ENCODE assay signal across 9 cellular contexts in genomic region chr14:101823511-101824120, GRCh38.
DNase-seq lines count a peak whose midpoint lies in the region; ATAC-seq, FAIRE-seq and TF ChIP-seq lines count a peak whose summit lies in the region.
"Had no signal": no experiment of that assay in that cellular context is flagged by ENCODE, and none has a peak within 500 bp of the region (broad histone marks: within the 10 kb centered on the region; RNA-seq: fewer than 3 reads in every experiment).

No MANE protein-coding gene starts in this region.

- FAIRE-seq in D721Med (lab: Jason Lieb, UNC), result no peak
- FAIRE-seq: endometrium had no signal

- DNase-seq in ELR (ENCODE audit: low read depth) (peak; percentile 10), activated B cell treated with CpG ODN at 0.5 μM for 24 hours (no peak), sciatic nerve (ENCODE audit: low spot score) (no peak), NCI-H2196 (lab: John Stamatoyannopoulos, UW; ENCODE audit: unreplicated experiment) (no peak), NCI-H446 (lab: John Stamatoyannopoulos, UW) (no peak), D721Med (ENCODE audit: insufficient read length, low spot score) (no peak)

- H3K4me3 Mint-ChIP-seq in activated B cell treated with CpG ODN at 0.5 μM for 24 hours, result peak overlapping the region; percentile 80
- no peak overlapping the region for H3K4me3 Mint-ChIP-seq in dendritic cell treated with granulocyte-macrophage colony-stimulating factor and Interleukin-4, amounts not matched to agents 40 ng/mL and 50 ng/mL, for 4 days

- intact Hi-C loops in activated B cell treated with CpG ODN at 0.5 μM for 24 hours (cut with micrococcal nuclease) (loop anchor here (1.0 to 5.0 kb wide), 2 partner anchors 13 to 264 kb away; partner anchors contain the start of gene HSP90AA1), sciatic nerve (cut with DNase I) (no loop called here)
- intact Hi-C loops in dendritic cell treated with granulocyte-macrophage colony-stimulating factor and Interleukin-4, amounts not matched to agents 40 ng/mL and 50 ng/mL, for 4 days (cut with micrococcal nuclease), result loop anchor here (1.0 kb wide), 1 partner anchor 13 kb away; no protein-coding TSS in a partner anchor

- POLR2A ChIA-PET in activated B cell treated with CpG ODN at 0.5 μM for 24 hours (lab: Charles Lee), result interaction anchor here (0.6 to 7.6 kb wide), 18 partner anchors 11 to 249 kb away, joined by 3 to 313 read pairs (median 10); no protein-coding TSS in a partner anchor

- TF ChIP-seq CTCF in activated B cell treated with CpG ODN at 0.5 μM for 24 hours (IDR thresholded peaks at IDR 0.05) (no peak), D721Med (IDR thresholded peaks at IDR 0.05; ENCODE audit: insufficient read depth, missing control alignments) (no peak)

- CTCF ChIA-PET in activated B cell treated with CpG ODN at 0.5 μM for 24 hours (lab: Charles Lee), result interaction anchor here (0.9 to 2.4 kb wide), 7 partner anchors 13 to 116 kb away, joined by 3 to 19 read pairs (median 8); no protein-coding TSS in a partner anchor

- no peaks in the 10 kb centered on the region for H3K27me3 Mint-ChIP-seq in activated B cell treated with CpG ODN at 0.5 μM for 24 hours
- H3K27me3 Mint-ChIP-seq in dendritic cell treated with granulocyte-macrophage colony-stimulating factor and Interleukin-4, amounts not matched to agents 40 ng/mL and 50 ng/mL, for 4 days, result no peaks in the 10 kb centered on the region

- H3K9me3 Mint-ChIP-seq in activated B cell treated with CpG ODN at 0.5 μM for 24 hours, result peaks cover 3% of the 10 kb centered on the region
- H3K9me3 Mint-ChIP-seq in dendritic cell treated with granulocyte-macrophage colony-stimulating factor and Interleukin-4, amounts not matched to agents 40 ng/mL and 50 ng/mL, for 4 days, result no peaks in the 10 kb centered on the region

- peaks cover 91% of the 10 kb centered on the region for H3K4me1 Mint-ChIP-seq in activated B cell treated with CpG ODN at 0.5 μM for 24 hours
- peaks cover 79% of the 10 kb centered on the region for H3K4me1 Mint-ChIP-seq in dendritic cell treated with granulocyte-macrophage colony-stimulating factor and Interleukin-4, amounts not matched to agents 40 ng/mL and 50 ng/mL, for 4 days (ENCODE audit: low read depth)

- H3K27ac Mint-ChIP-seq in activated B cell treated with CpG ODN at 0.5 μM for 24 hours, result peak overlapping the region; percentile 99
- H3K27ac Mint-ChIP-seq in dendritic cell treated with granulocyte-macrophage colony-stimulating factor and Interleukin-4, amounts not matched to agents 40 ng/mL and 50 ng/mL, for 4 days, result peak overlapping the region; percentile 98

- peaks cover 51% of the 10 kb centered on the region for H3K36me3 Mint-ChIP-seq in activated B cell treated with CpG ODN at 0.5 μM for 24 hours (ENCODE audit: low read depth)
- H3K36me3 Mint-ChIP-seq in dendritic cell treated with granulocyte-macrophage colony-stimulating factor and Interleukin-4, amounts not matched to agents 40 ng/mL and 50 ng/mL, for 4 days (ENCODE audit: low read depth), result peaks cover 42% of the 10 kb centered on the region

- ATAC-seq in HG02571 (IDR thresholded peaks at IDR 0.05; ENCODE audit: unreplicated experiment) (peak; percentile 53), activated B cell treated with CpG ODN at 0.5 μM for 24 hours (ENCODE audit: low read depth) (peak; percentile 31), sciatic nerve (peak; percentile 65)
